In genomic region chr4:185654311-185654710, GRCh38 we compare ENCODE assay signal across 20 cellular contexts.
DNase-seq lines count a peak whose midpoint lies in the region; ATAC-seq, FAIRE-seq and TF ChIP-seq lines count a peak whose summit lies in the region.
"Had no signal": no experiment of that assay in that cellular context is flagged by ENCODE, and none has a peak within 500 bp of the region (broad histone marks: within the 10 kb centered on the region; RNA-seq: fewer than 3 reads in every experiment).

No MANE protein-coding gene starts in this region.

- FAIRE-seq in pancreas (lab: Jason Lieb, UNC): no peak
- FAIRE-seq: A549, GM18507, HepG2 had no signal

- TF ChIP-seq CTCF in cardiac muscle cell (IDR thresholded peaks at IDR 0.05; ENCODE audit: low read depth, low read length) (no peak), pancreas (IDR thresholded peaks at IDR 0.05) (no peak), vagina (IDR thresholded peaks at IDR 0.05) (no peak)

- peaks cover 76% of the 10 kb centered on the region for H3K36me3 ChIP-seq in cardiac muscle cell
- H3K36me3 ChIP-seq in pancreas: peaks cover 3 to 57% (median 16%) of the 10 kb centered on the region in 3 donors
- H3K36me3 ChIP-seq in vagina: no peaks in the 10 kb centered on the region

- H3K9me3 ChIP-seq in cardiac muscle cell (ENCODE audit: low read depth) (no peaks in the 10 kb centered on the region), pancreas (no peaks in the 10 kb centered on the region), vagina (no peaks in the 10 kb centered on the region)
- H3K9me3 ChIP-seq: A549, upper lobe of left lung had no signal

- no peak for ATAC-seq in pancreas
- no peak for ATAC-seq in activated naive CD4-positive, alpha-beta T cell treated with anti-CD3 and anti-CD28 coated beads, Interleukin-2, amount 50 U/mL, for 72 hours
- ATAC-seq: A549; HepG2; stimulated activated effector memory CD8-positive, alpha-beta T cell treated with anti-CD3 and anti-CD28 coated beads, Interleukin-12 subunit alpha, Interleukin-12 subunit beta, amount 100 ng/mL, for 72 hours had no signal

- no peak overlapping the region for H3K27ac Mint-ChIP-seq in activated naive CD4-positive, alpha-beta T cell treated with anti-CD3 and anti-CD28 coated beads, Interleukin-2, amount 50 U/mL, for 72 hours
- H3K27ac Mint-ChIP-seq: activated naive CD8-positive, alpha-beta T cell treated with anti-CD3 and anti-CD28 coated beads, Interleukin-2, amount 10 ng/mL, durations not matched to agents 7 days and 5 days; activated T-helper 1 cell treated with anti-CD3 and anti-CD28 coated beads, Interleukin-12 subunit alpha, Interleukin-12 subunit beta, Interleukin-2, Interleukin-4 antibody, amounts not matched to agents 30 ng/mL and 10 ng/mL and 1 ng/mL, durations not matched to agents 14 hours and 24 hours and 36 hours; memory B cell; naive B cell; stimulated activated effector memory CD8-positive, alpha-beta T cell treated with anti-CD3 and anti-CD28 coated beads, Interleukin-12 subunit alpha, Interleukin-12 subunit beta, amount 100 ng/mL, for 72 hours had no signal

- no peaks in the 10 kb centered on the region for H3K9me3 Mint-ChIP-seq in activated naive CD4-positive, alpha-beta T cell treated with anti-CD3 and anti-CD28 coated beads, Interleukin-2, amount 50 U/mL, for 72 hours
- H3K9me3 Mint-ChIP-seq: activated naive CD8-positive, alpha-beta T cell treated with anti-CD3 and anti-CD28 coated beads, Interleukin-2, amount 10 ng/mL, durations not matched to agents 7 days and 5 days; activated T-helper 1 cell treated with anti-CD3 and anti-CD28 coated beads, Interleukin-12 subunit alpha, Interleukin-12 subunit beta, Interleukin-2, Interleukin-4 antibody, amounts not matched to agents 30 ng/mL and 10 ng/mL and 1 ng/mL, durations not matched to agents 14 hours and 24 hours and 36 hours; memory B cell; naive B cell; stimulated activated effector memory CD8-positive, alpha-beta T cell treated with anti-CD3 and anti-CD28 coated beads, Interleukin-12 subunit alpha, Interleukin-12 subunit beta, amount 100 ng/mL, for 72 hours had no signal

- DNase-seq in cardiac muscle cell (ENCODE audit: low read depth in 1 of 2, low spot score in 1 of 2): no peak
- no peak for DNase-seq in cardiac septum (ENCODE audit: low spot score)
- peak; percentile 87 for DNase-seq in cerebellar cortex (ENCODE audit: low spot score)
- DNase-seq in pancreas: no peak
- DNase-seq in vagina (ENCODE audit: extremely low spot score in 2 of 2): no peak
- DNase-seq in stimulated activated naive CD4-positive, alpha-beta T cell (lab: John Stamatoyannopoulos, UW): no peak
- DNase-seq in activated naive CD4-positive, alpha-beta T cell treated with anti-CD3 and anti-CD28 coated beads, Interleukin-2, amount 50 U/mL, for 72 hours (ENCODE audit: low spot score in 2 of 2): no peak
- DNase-seq in activated effector memory CD4-positive, alpha-beta T cell treated with Interleukin-2 at 50 U/mL for 16 hours: no peak
- DNase-seq: activated CD4-positive, alpha-beta T cell treated with anti-CD3 and anti-CD28 coated beads for 48 hours; activated naive CD8-positive, alpha-beta T cell treated with anti-CD3 and anti-CD28 coated beads, Interleukin-2, amount 10 ng/mL, durations not matched to agents 7 days and 5 days; foreskin melanocyte; naive B cell; NCI-H1417; upper lobe of left lung had no signal

- H3K4me3 ChIP-seq in cardiac muscle cell (no peak overlapping the region), pancreas (peak overlapping the region in 1 of 4 donors; percentile 20), vagina (peak overlapping the region in 1 of 2 donors; percentile 1)
- H3K4me3 ChIP-seq: A549, upper lobe of left lung had no signal

- intact Hi-C loops in cardiac septum (cut with DNase I): no loop called here
- intact Hi-C loops in pancreas (cut with DNase I): loop anchor here in 1 of 3 donors (10.0 kb wide), 1 partner anchor 370 kb away; no protein-coding TSS in a partner anchor
- intact Hi-C loops in vagina (cut with DNase I): no loop called here

- H3K27ac ChIP-seq in cardiac muscle cell (peak overlapping the region; percentile 24), pancreas (peak overlapping the region in 3 of 4 donors; percentile 10 to 75 (median 69)), vagina (peak overlapping the region; percentile 49)
- H3K27ac ChIP-seq: A549, upper lobe of left lung had no signal

- H3K36me3 Mint-ChIP-seq in activated naive CD4-positive, alpha-beta T cell treated with anti-CD3 and anti-CD28 coated beads, Interleukin-2, amount 50 U/mL, for 72 hours: no peaks in the 10 kb centered on the region
- H3K36me3 Mint-ChIP-seq: activated naive CD8-positive, alpha-beta T cell treated with anti-CD3 and anti-CD28 coated beads, Interleukin-2, amount 10 ng/mL, durations not matched to agents 7 days and 5 days; memory B cell; naive B cell; stimulated activated effector memory CD8-positive, alpha-beta T cell treated with anti-CD3 and anti-CD28 coated beads, Interleukin-12 subunit alpha, Interleukin-12 subunit beta, amount 100 ng/mL, for 72 hours had no signal

- H3K27me3 ChIP-seq in cardiac muscle cell (no peaks in the 10 kb centered on the region), pancreas (no peaks in the 10 kb centered on the region), vagina (no peaks in the 10 kb centered on the region)
- H3K27me3 ChIP-seq: upper lobe of left lung had no signal

- WGBS in pancreas, 2 donors: 66 to 72% methylated on average over 3 of the region's 3 CpGs

- H3K4me1 ChIP-seq in cardiac muscle cell (ENCODE audit: low read depth) (peaks cover 35% of the 10 kb centered on the region), pancreas (peaks cover 0 to 4% (median 4%) of the 10 kb centered on the region in 3 donors), vagina (no peaks in the 10 kb centered on the region)
- H3K4me1 ChIP-seq: A549 had no signal

- no peak for TF ChIP-seq POLR2A in vagina (IDR thresholded peaks at IDR 0.05)
